ENCODE assay signal across 9 cellular contexts in genomic region chr1:197892684-197893083, GRCh38. TPM values are rescaled to one million over a fixed set of nuclear protein-coding genes. Genes with fewer than 3 reads are reported as not detected.
"Had no signal": no experiment of that assay in that cellular context is flagged by ENCODE, and none has a peak within 500 bp of the region (broad histone marks: within the 10 kb centered on the region; RNA-seq: fewer than 3 reads in every experiment).

No MANE protein-coding gene starts in this region.

- FAIRE-seq: H1, H54, K562 had no signal

- H3K27ac ChIP-seq: HL-60 had no signal

- ATAC-seq: GM23338, K562 had no signal

- H3K4me2 ChIP-seq: GM23338 had no signal

- H2AFZ ChIP-seq: GM23338 had no signal

- H3K4me3 ChIP-seq: GM23338, K562 had no signal

- DNase-seq: H9, HCEC 1CT, IMR-90, KG1 had no signal

RNA-seq across cellular contexts. Expression of gene LHX9, which starts 24.5 kb away (rescaled TPM):
- total RNA-seq: GM23338, H1, H9, K562 had no signal
- polyA plus RNA-seq: H1 had no signal
